8 cellular contexts compared by ENCODE assay signal in genomic region chr10:101830322-101831168, GRCh38. TPM values are rescaled to one million over a fixed set of nuclear protein-coding genes. Genes with fewer than 3 reads are reported as not detected.
DNase-seq lines count a peak whose midpoint lies in the region; ATAC-seq and TF ChIP-seq lines count a peak whose summit lies in the region.

No MANE protein-coding gene starts in this region.

- TF ChIP-seq EP300 in transverse colon (IDR thresholded peaks at IDR 0.05; ENCODE audit: low read depth): no peak

- peak overlapping the region; percentile 76 for H3K4me3 ChIP-seq in Loucy (ENCODE audit: low read length, poor library complexity, severe bottlenecking)
- H3K4me3 ChIP-seq in SK-N-MC: peak overlapping the region; percentile 66
- peak overlapping the region; percentile 82 for H3K4me3 ChIP-seq in trophoblast cell (ENCODE audit: low read depth, low read length)
- H3K4me3 ChIP-seq in transverse colon: peak overlapping the region; percentile 27 to 47 (median 36)

- no peak overlapping the region for H2BK5ac ChIP-seq in trophoblast cell (ENCODE audit: low read depth, low read length, poor library complexity)

- H4K91ac ChIP-seq in trophoblast cell (ENCODE audit: low read depth, low read length): peak overlapping the region; percentile 0

- no peak overlapping the region for H3K4ac ChIP-seq in trophoblast cell (ENCODE audit: low read depth, low read length)

- intact Hi-C loops in head of caudate nucleus (cut with DNase I): no loop called here
- intact Hi-C loops in transverse colon (cut with DNase I; ENCODE audit: low total_unique reads): no loop called here

- H4K8ac ChIP-seq in trophoblast cell (ENCODE audit: low read depth, low read length): peak overlapping the region; percentile 8

- peak overlapping the region; percentile 95 for H3K27ac ChIP-seq in SK-N-MC
- peak overlapping the region; percentile 15 for H3K27ac ChIP-seq in trophoblast cell (ENCODE audit: low read depth, low read length)
- H3K27ac ChIP-seq in transverse colon: peak overlapping the region; percentile 59 to 85 (median 71)

- H2AK5ac ChIP-seq in trophoblast cell (ENCODE audit: low read length): no peak overlapping the region

- H3F3A ChIP-seq in Loucy (ENCODE audit: low read depth): peaks cover 7% of the 10 kb centered on the region

- H3K9me3 Mint-ChIP-seq in activated naive CD4-positive, alpha-beta T cell treated with anti-CD3 and anti-CD28 coated beads, Interleukin-2, amount 50 U/mL, for 72 hours: no peaks in the 10 kb centered on the region

- H3K18ac ChIP-seq in trophoblast cell (ENCODE audit: low read length): no peak overlapping the region

- H3K4me1 ChIP-seq in Loucy (ENCODE audit: insufficient read depth, low read length, poor library complexity, severe bottlenecking): peaks cover 30% of the 10 kb centered on the region
- peaks cover 14% of the 10 kb centered on the region in 2 experiments for H3K4me1 ChIP-seq in trophoblast cell (ENCODE audit: control insufficient read depth in 1 of 2, insufficient read depth in 2 of 2, low read length in 2 of 2)
- H3K4me1 ChIP-seq in transverse colon: peaks cover 4 to 17% (median 13%) of the 10 kb centered on the region in 4 donors

- H3K9ac ChIP-seq in Loucy (ENCODE audit: low read depth, low read length, poor library complexity, severe bottlenecking) (peak overlapping the region; percentile 82), SK-N-MC (ENCODE audit: insufficient read length) (peak overlapping the region; percentile 67), trophoblast cell (ENCODE audit: low read length) (no peak overlapping the region)

- H3K4me2 ChIP-seq in Loucy (ENCODE audit: low read depth, low read length, poor library complexity, severe bottlenecking) (peak overlapping the region; percentile 95), trophoblast cell (ENCODE audit: low read length) (peak overlapping the region; percentile 91)

- no peak overlapping the region for H4K12ac ChIP-seq in trophoblast cell (ENCODE audit: low read depth, low read length)

- H3K79me1 ChIP-seq in trophoblast cell (ENCODE audit: low read length): peaks cover 2% of the 10 kb centered on the region

- peak overlapping the region; percentile 90 to 97 for H3K27ac Mint-ChIP-seq in activated naive CD4-positive, alpha-beta T cell treated with anti-CD3 and anti-CD28 coated beads, Interleukin-2, amount 50 U/mL, for 72 hours

- H3K79me2 ChIP-seq in Loucy (ENCODE audit: insufficient read depth, low read length) (no peaks in the 10 kb centered on the region), trophoblast cell (ENCODE audit: control insufficient read depth, insufficient read depth, low read length, poor library complexity) (no peaks in the 10 kb centered on the region)

- no peaks in the 10 kb centered on the region for H3K36me3 Mint-ChIP-seq in activated naive CD4-positive, alpha-beta T cell treated with anti-CD3 and anti-CD28 coated beads, Interleukin-2, amount 50 U/mL, for 72 hours

- TF ChIP-seq CTCF in Loucy (conservative IDR thresholded peaks at IDR 0.05; ENCODE audit: low read length) (no peak), transverse colon (IDR thresholded peaks at IDR 0.05) (no peak)

- no CpG with 5 or more reads among the region's 56 CpGs for WGBS in trophoblast cell (ENCODE audit: extremely low coverage, insufficient coverage, insufficient read length)
- 3% methylated on average over 56 of the region's 56 CpGs; no CpG with 5 or more reads in 1 of the 2 donors for WGBS in transverse colon (ENCODE audit: low coverage in 1 of 2), 2 donors

- H3K36me3 ChIP-seq in Loucy (ENCODE audit: insufficient read depth, low read length): no peaks in the 10 kb centered on the region
- H3K36me3 ChIP-seq in SK-N-MC (ENCODE audit: insufficient read depth, low read length): no peaks in the 10 kb centered on the region
- H3K36me3 ChIP-seq in trophoblast cell (ENCODE audit: control insufficient read depth in 1 of 2, insufficient read depth in 2 of 2, low read length in 2 of 2): peaks cover 0 to 8% of the 10 kb centered on the region in 2 experiments
- H3K36me3 ChIP-seq in transverse colon: no peaks in the 10 kb centered on the region

- peak; percentile 81 for DNase-seq in Daoy (ENCODE audit: low read depth)
- DNase-seq in GOT3 (lab: John Stamatoyannopoulos, UW): peak; percentile 45
- peak; percentile 34 for DNase-seq in SK-N-MC (ENCODE audit: low read depth, low spot score)
- DNase-seq in activated naive CD4-positive, alpha-beta T cell treated with anti-CD3 and anti-CD28 coated beads, Interleukin-2, amount 50 U/mL, for 72 hours (ENCODE audit: low spot score in 2 of 2): peak; percentile 84 to 87
- peak; percentile 39 to 84 (median 72) for DNase-seq in head of caudate nucleus
- DNase-seq in trophoblast cell: peak; percentile 90 to 96
- DNase-seq in transverse colon: peak; percentile 93

- H3K9me3 ChIP-seq in Loucy (ENCODE audit: insufficient read depth, low read depth, low read length): no peaks in the 10 kb centered on the region
- H3K9me3 ChIP-seq in SK-N-MC (ENCODE audit: low read depth, low read length): no peaks in the 10 kb centered on the region
- peaks cover 7% of the 10 kb centered on the region for H3K9me3 ChIP-seq in trophoblast cell (ENCODE audit: insufficient read depth, low read depth, low read length)
- no peaks in the 10 kb centered on the region for H3K9me3 ChIP-seq in transverse colon

- H2AFZ ChIP-seq in Loucy (ENCODE audit: low read length) (peak overlapping the region; percentile 88), trophoblast cell (ENCODE audit: insufficient read depth, low read length, poor library complexity) (peak overlapping the region; percentile 69)

- peak; percentile 34 for TF ChIP-seq POLR2A in transverse colon (IDR thresholded peaks at IDR 0.05)

- no peak overlapping the region for H3K23ac ChIP-seq in trophoblast cell (ENCODE audit: low read length)

- H4K20me1 ChIP-seq in Loucy (ENCODE audit: insufficient read depth, low read length, poor library complexity, severe bottlenecking): peaks cover 3% of the 10 kb centered on the region

- peak; percentile 77 to 78 for ATAC-seq in activated naive CD4-positive, alpha-beta T cell treated with anti-CD3 and anti-CD28 coated beads, Interleukin-2, amount 50 U/mL, for 72 hours

- no peak overlapping the region for H2BK120ac ChIP-seq in trophoblast cell (ENCODE audit: insufficient read depth, low read length, poor library complexity)

- H3K27me3 ChIP-seq in Loucy (ENCODE audit: insufficient read depth, low read length, poor library complexity, severe bottlenecking) (no peaks in the 10 kb centered on the region), trophoblast cell (ENCODE audit: insufficient read depth, low read length) (no peaks in the 10 kb centered on the region), transverse colon (no peaks in the 10 kb centered on the region)

- in situ Hi-C loops in transverse colon (cut with MboI; ENCODE audit: low pct_ligation_motif_present in 1 of 4, low pct_unique_long_range_greater_than_20kb in 1 of 4, low sequenced_read_pairs in 3 of 4): loop anchor here in 1 of 4 donors (10.0 kb wide), 1 partner anchor 184 kb away; no protein-coding TSS in a partner anchor

- no peak overlapping the region for H2BK12ac ChIP-seq in trophoblast cell (ENCODE audit: low read length)

- H3K14ac ChIP-seq in trophoblast cell (ENCODE audit: low read length): no peak overlapping the region

- H3K9me2 ChIP-seq in Loucy (replicated peaks; ENCODE audit: low read depth, low read length): no peaks in the 10 kb centered on the region

RNA-seq across cellular contexts. Expression of gene OGA, which starts 12.3 kb away (rescaled TPM):
- total RNA-seq in Daoy (2014; rRNA removed; shearing (Covaris generic)): 47.6 and 58.9 TPM in 2 replicates
- total RNA-seq in activated naive CD4-positive, alpha-beta T cell treated with anti-CD3 and anti-CD28 coated beads, Interleukin-2, amount 50 U/mL, for 72 hours: 100 to 1,000 TPM; 136 to 238 TPM
- polyA plus RNA-seq in trophoblast cell (2013): 46.3 and 48.3 TPM in 2 replicates
- 100 to 1,000 TPM; 114 to 608 (median 172) TPM for total RNA-seq in transverse colon

RNA-seq across cellular contexts. Expression of gene KCNIP2, which starts 13.1 kb away (rescaled TPM):
- 0.40 TPM in 1 of 2 replicates, not detected in the other for total RNA-seq in Daoy (2014; rRNA removed; shearing (Covaris generic))
- total RNA-seq in activated naive CD4-positive, alpha-beta T cell treated with anti-CD3 and anti-CD28 coated beads, Interleukin-2, amount 50 U/mL, for 72 hours: 1 to 10 TPM; 4.2 to 6.3 TPM
- 5.0 and 5.5 TPM in 2 replicates for polyA plus RNA-seq in trophoblast cell (2013)
- total RNA-seq in transverse colon: 1 to 10 TPM; 1.1 to 5.2 (median 2.2) TPM

RNA-seq across cellular contexts. Expression of gene NPM3, which starts 47.3 kb away (rescaled TPM):
- total RNA-seq in Daoy (2014; rRNA removed; shearing (Covaris generic)): 101 and 119 TPM in 2 replicates
- total RNA-seq in activated naive CD4-positive, alpha-beta T cell treated with anti-CD3 and anti-CD28 coated beads, Interleukin-2, amount 50 U/mL, for 72 hours: 100 to 1,000 TPM; 108 to 148 TPM
- polyA plus RNA-seq in trophoblast cell (2013): 29.9 and 33.3 TPM in 2 replicates
- 10 to 100 TPM in 3 of 4 donors, 1 to 10 TPM in 1; 8.2 to 18.7 (median 12.7) TPM for total RNA-seq in transverse colon

RNA-seq across cellular contexts. Expression of gene FGF8, which starts 54.6 kb away (rescaled TPM):
- total RNA-seq in Daoy (2014; rRNA removed; shearing (Covaris generic)): not detected in 2 replicates
- not detected for total RNA-seq in activated naive CD4-positive, alpha-beta T cell treated with anti-CD3 and anti-CD28 coated beads, Interleukin-2, amount 50 U/mL, for 72 hours
- polyA plus RNA-seq in trophoblast cell (2013): 0.07 TPM in 1 of 2 replicates, not detected in the other
- not detected for total RNA-seq in transverse colon

Comparison
In these comparisons a context has a peak if more than half of its experiments do, and no peak if none do; other contexts are left out.
1. Peak in every context shown above with its lines: DNase-seq, ATAC-seq, H3K4me3 ChIP-seq and H3K27ac ChIP-seq.
2. DNase-seq: peak in every context shown above with its lines; median percentile 93 in trophoblast cell; 93 in transverse colon; 86 in activated naive CD4-positive, alpha-beta T cell treated with anti-CD3 and anti-CD28 coated beads, Interleukin-2, amount 50 U/mL, for 72 hours; 81 in Daoy; 72 in head of caudate nucleus; 45 in GOT3; 34 in SK-N-MC.
3. H3K27ac ChIP-seq: peak in every context shown above with its lines; median percentile 95 in SK-N-MC; 71 in transverse colon; 15 in trophoblast cell.